ENCODE assay signal across 1 cellular context in the genomic region with DNA sequence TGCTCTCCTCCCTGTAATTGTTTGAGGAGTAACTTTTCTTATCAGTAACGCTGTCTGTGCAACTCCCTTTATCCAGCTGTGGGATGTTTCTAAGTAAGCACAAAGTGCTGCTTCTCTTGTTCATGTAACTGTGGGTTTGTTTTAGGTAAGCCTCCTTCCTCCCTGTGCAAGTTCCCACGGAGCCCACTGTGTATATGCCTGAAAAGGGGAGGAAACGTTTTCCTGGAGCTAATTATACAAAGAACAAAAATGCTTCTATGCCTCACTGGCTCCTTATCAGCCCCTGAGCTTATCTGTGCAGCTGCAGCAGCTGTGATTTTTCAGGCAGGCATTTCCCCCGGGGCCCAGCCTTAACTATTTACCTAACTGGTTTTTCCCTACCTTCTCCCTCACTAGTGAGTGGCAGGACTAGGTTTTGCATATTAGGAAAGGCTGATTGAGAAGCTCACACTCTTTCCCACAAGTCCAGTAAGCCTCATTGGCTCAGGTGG.
TF ChIP-seq lines count a peak whose summit lies in the region.

No MANE protein-coding gene starts in this region.

TF ChIP-seq in endothelial cell of umbilical vein, 7 proteins besides CTCF, POLR2A, EP300 and RAD21:
- TF ChIP-seq FOS (IDR thresholded peaks at IDR 0.05; ENCODE audit: borderline replicate concordance, insufficient read depth, low read length): peak; percentile 32
- TF ChIP-seq POLR2AphosphoS5 (IDR thresholded peaks at IDR 0.05; ENCODE audit: insufficient read depth, low read depth, low read length): peak; percentile 61
- TF ChIP-seq, protein P1, sequence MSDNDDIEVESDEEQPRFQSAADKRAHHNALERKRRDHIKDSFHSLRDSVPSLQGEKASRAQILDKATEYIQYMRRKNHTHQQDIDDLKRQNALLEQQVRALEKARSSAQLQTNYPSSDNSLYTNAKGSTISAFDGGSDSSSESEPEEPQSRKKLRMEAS (IDR thresholded peaks at IDR 0.05; ENCODE audit: insufficient read depth, insufficient read length): no peak
- peak; percentile 42 for TF ChIP-seq JUN (IDR thresholded peaks at IDR 0.05; ENCODE audit: borderline replicate concordance, insufficient read depth, insufficient read length, low read depth)
- no peak for TF ChIP-seq MYC (IDR thresholded peaks at IDR 0.05; ENCODE audit: low read depth, low read length)
- TF ChIP-seq GATA2 (IDR thresholded peaks at IDR 0.05; ENCODE audit: insufficient read depth, insufficient read length, low read depth, low read length): peak; percentile 96
- no peak for TF ChIP-seq EZH2 (IDR thresholded peaks at IDR 0.05; ENCODE audit: borderline replicate concordance, low read depth, low read length, severe bottlenecking)
